ENCODE assay signal across 1 cellular context in genomic region chr19:32339988-32340874, GRCh38.
TF ChIP-seq lines count a peak whose summit lies in the region.

No MANE protein-coding gene starts in this region.

TF ChIP-seq in GM23338, 12 proteins besides CTCF, POLR2A, EP300 and RAD21 (continued from another document):
- TF ChIP-seq ZNF462 (CRISPR knock-in tag; IDR thresholded peaks at IDR 0.05) (no peak), STAT1 (IDR thresholded peaks at IDR 0.05; ENCODE audit: unreplicated experiment) (no peak), CREB1 (CRISPR knock-in tag; IDR thresholded peaks at IDR 0.05; ENCODE audit: low read depth) (no peak)
